ENCODE assay signal across 20 cellular contexts in genomic region chr4:72387959-72388358, GRCh38.
DNase-seq lines count a peak whose midpoint lies in the region; ATAC-seq, FAIRE-seq and TF ChIP-seq lines count a peak whose summit lies in the region.
"Had no signal": no experiment of that assay in that cellular context is flagged by ENCODE, and none has a peak within 500 bp of the region (broad histone marks: within the 10 kb centered on the region; RNA-seq: fewer than 3 reads in every experiment).

No MANE protein-coding gene starts in this region.

- ATAC-seq in HepG2, result no peak
- ATAC-seq in right lobe of liver, result no peak
- no peak for ATAC-seq in K562
- no peak for ATAC-seq in HG03097 (IDR thresholded peaks at IDR 0.05; ENCODE audit: low FRiP score, unreplicated experiment)
- ATAC-seq in natural killer cell treated with Interleukin-12 subunit alpha and Interleukin-12 subunit beta and Interleukin-15 and Interleukin-18, amount 100 ng/mL, for 72 hours, result no peak

- no peak overlapping the region for H3K27ac Mint-ChIP-seq in natural killer cell treated with Interleukin-12 subunit alpha and Interleukin-12 subunit beta and Interleukin-15 and Interleukin-18, amount 100 ng/mL, for 72 hours
- H3K27ac Mint-ChIP-seq: CD4-positive, alpha-beta memory T cell had no signal

- no peaks in the 10 kb centered on the region for H3K36me3 ChIP-seq in HepG2 (replicated peaks in 1 of 2; ENCODE audit: control insufficient read depth in 1 of 2, insufficient read depth in 2 of 2, low read length in 2 of 2)
- no peaks in the 10 kb centered on the region for H3K36me3 ChIP-seq in right lobe of liver
- H3K36me3 ChIP-seq in K562 (ENCODE audit: control insufficient read depth, insufficient read depth, low read length), result 0 out of 3 replicates have a peak, but pooled peaks cover 2% of the 10 kb centered on the region
- no peaks in the 10 kb centered on the region for H3K36me3 ChIP-seq in MM.1S (replicated peaks; ENCODE audit: insufficient read depth, low read length)

- no peak overlapping the region for H3K9ac ChIP-seq in HepG2 (ENCODE audit: insufficient read depth, low read depth, low read length)
- no peak overlapping the region for H3K9ac ChIP-seq in K562 (ENCODE audit: insufficient read depth in 1 of 2, low read depth in 2 of 2, low read length in 2 of 2)
- H3K9ac ChIP-seq in MM.1S (ENCODE audit: low read length), result no peak overlapping the region

- no peaks in the 10 kb centered on the region for H3K4me1 Mint-ChIP-seq in natural killer cell treated with Interleukin-12 subunit alpha and Interleukin-12 subunit beta and Interleukin-15 and Interleukin-18, amount 100 ng/mL, for 72 hours (ENCODE audit: low read depth in 2 of 2)
- H3K4me1 Mint-ChIP-seq: CD4-positive, alpha-beta memory T cell had no signal

- H3K4me3 ChIP-seq in HepG2 (replicated peaks in 1 of 3; ENCODE audit: insufficient read depth in 1 of 3, low read depth in 2 of 3, low read length in 3 of 3) (no peak overlapping the region), right lobe of liver (no peak overlapping the region), K562 (no peak overlapping the region), MM.1S (ENCODE audit: low read length) (no peak overlapping the region)

- TF ChIP-seq RAD21 in HepG2 (CRISPR knock-in tag; IDR thresholded peaks at IDR 0.05), result no peak
- TF ChIP-seq RAD21 in K562 (CRISPR knock-in tag; conservative IDR thresholded peaks at IDR 0.05 in 1 of 2, IDR thresholded peaks at IDR 0.05 in 1 of 2), result no peak

- no peak for TF ChIP-seq EP300 in HepG2 (IDR thresholded peaks at IDR 0.05; ENCODE audit: low read depth in 2 of 2, low read length in 2 of 2)
- no peak for TF ChIP-seq EP300 in HepG2 (CRISPR knock-in tag; IDR thresholded peaks at IDR 0.05; ENCODE audit: borderline replicate concordance)
- TF ChIP-seq EP300 in K562 (IDR thresholded peaks at IDR 0.05; ENCODE audit: low read length), result no peak

- no peaks in the 10 kb centered on the region for H3K9me3 Mint-ChIP-seq in natural killer cell treated with Interleukin-12 subunit alpha and Interleukin-12 subunit beta and Interleukin-15 and Interleukin-18, amount 100 ng/mL, for 72 hours
- H3K9me3 Mint-ChIP-seq: CD4-positive, alpha-beta memory T cell had no signal

- DNase-seq in HepG2 (ENCODE audit: low spot score), result no peak
- DNase-seq in right lobe of liver, result no peak
- DNase-seq in K562 (ENCODE audit: extremely low read depth in 1 of 4, low spot score in 3 of 4), result no peak
- peak; percentile 19 for DNase-seq in myocyte (ENCODE audit: low read depth)
- DNase-seq in natural killer cell treated with Interleukin-12 subunit alpha and Interleukin-12 subunit beta and Interleukin-15 and Interleukin-18, amount 100 ng/mL, for 72 hours (ENCODE audit: low spot score), result no peak
- DNase-seq in MM.1S, result no peak
- DNase-seq: 8988T; C1 segment of cervical spinal cord; Calu3; CD4-positive, alpha-beta memory T cell; COR-L47; DMS53; DMS79 treated with DMSO at 0.1 percent for 48 hours; GF-D8; GOT3; H7; HCEC 1CT had no signal

- H3F3A ChIP-seq in MM.1S (ENCODE audit: insufficient read depth, low read length), result no peaks in the 10 kb centered on the region

- CTCF ChIA-PET in HepG2 (lab: Yijun Ruan, JAX; ENCODE audit: low intra/inter-chr PET ratio, low total read pairs), result no interaction called here
- CTCF ChIA-PET in K562 (lab: Yijun Ruan, JAX; ENCODE audit: low intra/inter-chr PET ratio), result no interaction called here

- 0% methylated on average over 1 of the region's 1 CpG for WGBS in HepG2 (ENCODE audit: low lambda C conversion rate)
- 100% methylated on average over 1 of the region's 1 CpG for WGBS in right lobe of liver (ENCODE audit: insufficient coverage, low coverage, low lambda C conversion rate, missing lambda C conversion rate)
- 100% methylated on average over 1 of the region's 1 CpG for WGBS in K562 (ENCODE audit: insufficient coverage, low coverage, missing lambda C conversion rate)

- H3K4me2 ChIP-seq in HepG2 (ENCODE audit: low read depth, low read length) (no peak overlapping the region), K562 (ENCODE audit: insufficient read depth, low read length) (no peak overlapping the region), MM.1S (ENCODE audit: low read depth, low read length) (no peak overlapping the region)

- no peaks in the 10 kb centered on the region for H3K9me1 ChIP-seq in K562 (ENCODE audit: control insufficient read depth, insufficient read depth, low read length)

- no peaks in the 10 kb centered on the region for H3K9me2 ChIP-seq in MM.1S (replicated peaks; ENCODE audit: insufficient read depth, low read length)

- no peak overlapping the region for H3K27ac ChIP-seq in HepG2 (ENCODE audit: extremely low read length, insufficient read depth, low read length)
- no peak overlapping the region for H3K27ac ChIP-seq in right lobe of liver
- H3K27ac ChIP-seq in K562 (ENCODE audit: extremely low read depth, low read depth, low read length), result no peak overlapping the region
- no peak overlapping the region for H3K27ac ChIP-seq in MM.1S (ENCODE audit: low read length)

- TF ChIP-seq POLR2A in HepG2 (IDR thresholded peaks at IDR 0.05; ENCODE audit: insufficient read depth in 1 of 2, low read depth in 2 of 2, low read length in 2 of 2) (no peak), right lobe of liver (IDR thresholded peaks at IDR 0.05) (no peak), K562 (conservative IDR thresholded peaks at IDR 0.05) (no peak)

- no peaks in the 10 kb centered on the region for H3K79me2 ChIP-seq in HepG2 (ENCODE audit: insufficient read depth, low read length)
- no peaks in the 10 kb centered on the region for H3K79me2 ChIP-seq in K562 (ENCODE audit: control insufficient read depth, insufficient read depth, low read length)
- no peaks in the 10 kb centered on the region for H3K79me2 ChIP-seq in MM.1S (ENCODE audit: low read length)

- no peak overlapping the region for H2AFZ ChIP-seq in HepG2 (ENCODE audit: low read length)
- H2AFZ ChIP-seq in K562 (ENCODE audit: low read depth, low read length), result no peak overlapping the region
- no peak overlapping the region for H2AFZ ChIP-seq in MM.1S (ENCODE audit: low read length)

- FAIRE-seq in HepG2 (lab: Jason Lieb, UNC) (no peak), K562 (lab: Jason Lieb, UNC) (no peak)
- FAIRE-seq: GM12891, GM18507 had no signal

- POLR2A ChIA-PET in HepG2 (lab: Yijun Ruan, JAX) (no interaction called here), K562 (lab: Yijun Ruan, JAX) (no interaction called here)

- H3K27me3 ChIP-seq in HepG2 (ENCODE audit: control insufficient read depth in 1 of 2, insufficient read depth in 2 of 2, low read length in 2 of 2) (no peaks in the 10 kb centered on the region), right lobe of liver (no peaks in the 10 kb centered on the region), K562 (ENCODE audit: control insufficient read depth in 2 of 2, insufficient read depth in 2 of 2, low read length in 2 of 2) (no peaks in the 10 kb centered on the region), MM.1S (replicated peaks; ENCODE audit: insufficient read depth, low read length) (no peaks in the 10 kb centered on the region)

- BruUV-seq in HepG2 (replicated peaks; lab: Mats Ljungman, UMichigan) (no TSS peak), K562 (replicated peaks; lab: Mats Ljungman, UMichigan) (no TSS peak)

- intact Hi-C loops in HepG2 (cut with micrococcal nuclease; ENCODE audit: unreplicated experiment) (no loop called here), right lobe of liver (cut with DNase I) (no loop called here), K562 (cut with micrococcal nuclease) (no loop called here)

- H3K4me3 Mint-ChIP-seq in natural killer cell treated with Interleukin-12 subunit alpha and Interleukin-12 subunit beta and Interleukin-15 and Interleukin-18, amount 100 ng/mL, for 72 hours, result no peak overlapping the region
- H3K4me3 Mint-ChIP-seq: CD4-positive, alpha-beta memory T cell had no signal

- no peaks in the 10 kb centered on the region for H3K36me3 Mint-ChIP-seq in natural killer cell treated with Interleukin-12 subunit alpha and Interleukin-12 subunit beta and Interleukin-15 and Interleukin-18, amount 100 ng/mL, for 72 hours
- H3K36me3 Mint-ChIP-seq: CD4-positive, alpha-beta memory T cell had no signal

- H3K4me1 ChIP-seq in HepG2 (ENCODE audit: insufficient read depth, low read length), result no peaks in the 10 kb centered on the region
- no peaks in the 10 kb centered on the region for H3K4me1 ChIP-seq in right lobe of liver
- no peaks in the 10 kb centered on the region; a peak in 2 of 5 replicates for H3K4me1 ChIP-seq in K562 (replicated peaks in 1 of 2; ENCODE audit: control insufficient read depth in 2 of 2, insufficient read depth in 2 of 2, low read length in 2 of 2)
- H3K4me1 ChIP-seq in MM.1S (ENCODE audit: low read length), result no peaks in the 10 kb centered on the region

- no peaks in the 10 kb centered on the region for H3K27me3 Mint-ChIP-seq in natural killer cell treated with Interleukin-12 subunit alpha and Interleukin-12 subunit beta and Interleukin-15 and Interleukin-18, amount 100 ng/mL, for 72 hours
- H3K27me3 Mint-ChIP-seq: CD4-positive, alpha-beta memory T cell had no signal

- no peaks in the 10 kb centered on the region for H3K9me3 ChIP-seq in HepG2 (ENCODE audit: low read length)
- H3K9me3 ChIP-seq in right lobe of liver, result no peaks in the 10 kb centered on the region
- no peaks in the 10 kb centered on the region; the same call in 1 of the 2 replicates for H3K9me3 ChIP-seq in K562 (replicated peaks; ENCODE audit: control insufficient read depth, insufficient read depth, low read depth, low read length)
- H3K9me3 ChIP-seq in MM.1S (replicated peaks; ENCODE audit: insufficient read depth, low read length), result no peaks in the 10 kb centered on the region

- in situ Hi-C loops in HepG2 (cut with HindIII; ENCODE audit: extremely low pct_ligation_motif_present, low pct_unique_long_range_greater_than_20kb), result no loop called here
- in situ Hi-C loops in K562 (cut with MboI), result no loop called here

- TF ChIP-seq CTCF in HepG2 (CRISPR knock-in tag; IDR thresholded peaks at IDR 0.05) (no peak), right lobe of liver (IDR thresholded peaks at IDR 0.05) (no peak), K562 (IDR thresholded peaks at IDR 0.05 in 2 of 3, conservative IDR thresholded peaks at IDR 0.05 in 1 of 3; ENCODE audit: insufficient read depth in 2 of 3, low read depth in 1 of 3, low read length in 3 of 3) (no peak), MM.1S (IDR thresholded peaks at IDR 0.05; ENCODE audit: low read length) (no peak)

- H4K20me1 ChIP-seq in HepG2 (ENCODE audit: insufficient read depth, low read length), result no peaks in the 10 kb centered on the region
- no peaks in the 10 kb centered on the region for H4K20me1 ChIP-seq in K562 (replicated peaks; ENCODE audit: control insufficient read depth, insufficient read depth, low read length)
- H4K20me1 ChIP-seq in MM.1S (ENCODE audit: insufficient read depth, low read length), result no peaks in the 10 kb centered on the region

TF ChIP-seq in HepG2, 621 proteins besides CTCF, POLR2A, EP300 and RAD21 (continues in another document):
- TF ChIP-seq MAFK (conservative IDR thresholded peaks at IDR 0.05 in 1 of 2, IDR thresholded peaks at IDR 0.05 in 1 of 2; ENCODE audit: low read length in 2 of 2) (peak; percentile 88 to 94), SAP130 (CRISPR knock-in tag; IDR thresholded peaks at IDR 0.05; ENCODE audit: low read depth) (no peak)

TF ChIP-seq in K562, 482 proteins besides CTCF, POLR2A, EP300 and RAD21 (continues in another document):
- TF ChIP-seq MAFK (IDR thresholded peaks at IDR 0.05; ENCODE audit: low read length), result peak; percentile 87
- TF ChIP-seq FOXA1 (IDR thresholded peaks at IDR 0.05; ENCODE audit: borderline replicate concordance), result no peak
- TF ChIP-seq HDAC1 (IDR thresholded peaks at IDR 0.05), result no peak
- TF ChIP-seq FOSL1 (tag; conservative IDR thresholded peaks at IDR 0.05), result no peak

Comparison
In these comparisons a context has a peak if more than half of its experiments do, and no peak if none do; other contexts are left out.
1. Of the 241 proteins assayed by ChIP-seq in both HepG2 and K562: peak only in HepG2: none; only in K562: MAFG; in both: MAFF and MAFK; in neither: 238.